Comparison of ENCODE assay signal across 20 cellular contexts in genomic region chr10:121530481-121531075, GRCh38.
DNase-seq lines count a peak whose midpoint lies in the region; ATAC-seq and TF ChIP-seq lines count a peak whose summit lies in the region.
"Had no signal": no experiment of that assay in that cellular context is flagged by ENCODE, and none has a peak within 500 bp of the region (broad histone marks: within the 10 kb centered on the region; RNA-seq: fewer than 3 reads in every experiment).

No MANE protein-coding gene starts in this region.

- peaks cover 6% of the 10 kb centered on the region for H3K36me3 Mint-ChIP-seq in Calu3 (ENCODE audit: insufficient read depth, unreplicated experiment)
- H3K36me3 Mint-ChIP-seq in stimulated activated memory B cell treated with anti-CD40 and anti-IgM and Interleukin-4, amounts not matched to agents 10 μg/mL and 1 μg/mL and 100 μg/mL, for 72 hours, result no peaks in the 10 kb centered on the region

- no TSS peak for BruUV-seq in Calu3 (replicated peaks; lab: Mats Ljungman, UMichigan)

- H3K27me3 ChIP-seq in right lobe of liver, result no peaks in the 10 kb centered on the region
- H3K27me3 ChIP-seq: MG63 had no signal

- H3K9me3 ChIP-seq in right lobe of liver, result no peaks in the 10 kb centered on the region
- H3K9me3 ChIP-seq: MG63 had no signal

- CTCF ChIA-PET in Calu3 (lab: Charles Lee), result no interaction called here

- no peaks in the 10 kb centered on the region for H3K9me3 Mint-ChIP-seq in Calu3 (ENCODE audit: low read depth, unreplicated experiment)
- peaks cover 3% of the 10 kb centered on the region for H3K9me3 Mint-ChIP-seq in stimulated activated memory B cell treated with anti-CD40 and anti-IgM and Interleukin-4, amounts not matched to agents 10 μg/mL and 1 μg/mL and 100 μg/mL, for 72 hours
- H3K9me3 Mint-ChIP-seq: CD4-positive, alpha-beta T cell had no signal

- ATAC-seq in right lobe of liver, result peak in 3 of 4 donors; percentile 56 to 69 (median 59)
- ATAC-seq in HG03342 (IDR thresholded peaks at IDR 0.05; ENCODE audit: unreplicated experiment), result no peak
- no peak for ATAC-seq in stimulated activated memory B cell treated with anti-CD40 and anti-IgM and Interleukin-4, amounts not matched to agents 10 μg/mL and 1 μg/mL and 100 μg/mL, for 72 hours
- no peak for ATAC-seq in HG03469 (IDR thresholded peaks at IDR 0.05; ENCODE audit: unreplicated experiment)

- DNase-seq in Calu3 (no peak), right lobe of liver (no peak), substantia nigra (lab: John Stamatoyannopoulos, UW) (no peak), NCI-H2171 treated with DMSO at 0.1 percent for 48 hours (lab: John Stamatoyannopoulos, UW) (no peak)
- DNase-seq: CD4-positive, alpha-beta T cell; DMS53; MG63; NCI-H1048; NCI-H1436; NCI-H1930; NCI-H345; NCI-H526; PC-9; SIG-M5 had no signal

- intact Hi-C loops in Calu3 (cut with micrococcal nuclease; ENCODE audit: unreplicated experiment), result loop anchor here (10.0 kb wide), 1 partner anchor 64 kb away; the partner anchor contains the start of gene FGFR2
- intact Hi-C loops in right lobe of liver (cut with DNase I), result no loop called here

- WGBS in right lobe of liver (ENCODE audit: insufficient coverage, low coverage, low lambda C conversion rate, missing lambda C conversion rate), result 42% methylated on average over 7 of the region's 7 CpGs

- H3K36me3 ChIP-seq in right lobe of liver, result no peaks in the 10 kb centered on the region
- H3K36me3 ChIP-seq: MG63 had no signal

- no peaks in the 10 kb centered on the region for H3K27me3 Mint-ChIP-seq in Calu3 (ENCODE audit: unreplicated experiment)
- H3K27me3 Mint-ChIP-seq in stimulated activated memory B cell treated with anti-CD40 and anti-IgM and Interleukin-4, amounts not matched to agents 10 μg/mL and 1 μg/mL and 100 μg/mL, for 72 hours, result no peaks in the 10 kb centered on the region
- H3K27me3 Mint-ChIP-seq: B cell; CD4-positive, alpha-beta T cell had no signal

- peak overlapping the region; percentile 39 for H3K4me3 Mint-ChIP-seq in Calu3 (ENCODE audit: low read depth, unreplicated experiment)
- no peak overlapping the region for H3K4me3 Mint-ChIP-seq in stimulated activated memory B cell treated with anti-CD40 and anti-IgM and Interleukin-4, amounts not matched to agents 10 μg/mL and 1 μg/mL and 100 μg/mL, for 72 hours
- H3K4me3 Mint-ChIP-seq: B cell; CD4-positive, alpha-beta T cell had no signal

- TF ChIP-seq POLR2A in right lobe of liver (IDR thresholded peaks at IDR 0.05), result no peak

- TF ChIP-seq CTCF in Calu3 (IDR thresholded peaks at IDR 0.05; ENCODE audit: unreplicated experiment) (no peak), right lobe of liver (IDR thresholded peaks at IDR 0.05) (no peak)

- H3K4me1 Mint-ChIP-seq in Calu3 (ENCODE audit: low read depth, unreplicated experiment), result peaks cover 20% of the 10 kb centered on the region
- H3K4me1 Mint-ChIP-seq in stimulated activated memory B cell treated with anti-CD40 and anti-IgM and Interleukin-4, amounts not matched to agents 10 μg/mL and 1 μg/mL and 100 μg/mL, for 72 hours, result no peaks in the 10 kb centered on the region
- H3K4me1 Mint-ChIP-seq: B cell had no signal

- H3K27ac ChIP-seq in cingulate gyrus (ENCODE audit: low read depth, low read length) (peak overlapping the region; percentile 96), right lobe of liver (peak overlapping the region in 1 of 3 donors; percentile 26), substantia nigra (ENCODE audit: low read depth, low read length, poor library complexity, severe bottlenecking) (peak overlapping the region; percentile 99)
- H3K27ac ChIP-seq: PC-9, RWPE1 had no signal

- H3K4me1 ChIP-seq in right lobe of liver, result peaks cover 0 to 20% (median 12%) of the 10 kb centered on the region in 4 donors

- H3K27ac Mint-ChIP-seq in Calu3 (ENCODE audit: unreplicated experiment), result no peak overlapping the region
- H3K27ac Mint-ChIP-seq in stimulated activated memory B cell treated with anti-CD40 and anti-IgM and Interleukin-4, amounts not matched to agents 10 μg/mL and 1 μg/mL and 100 μg/mL, for 72 hours, result no peak overlapping the region
- H3K27ac Mint-ChIP-seq: B cell; CD4-positive, alpha-beta T cell had no signal

- peak overlapping the region in 2 of 3 donors; percentile 19 to 35 for H3K4me3 ChIP-seq in right lobe of liver
- H3K4me3 ChIP-seq: MG63, PC-9 had no signal

Comparison
In these comparisons a context has a peak if more than half of its experiments do, and no peak if none do; other contexts are left out.
1. ATAC-seq: peak in right lobe of liver (3 of 4); none in HG03342 (single experiment), stimulated activated memory B cell treated with anti-CD40 and anti-IgM and Interleukin-4, amounts not matched to agents 10 μg/mL and 1 μg/mL and 100 μg/mL, for 72 hours (single experiment) and HG03469 (single experiment).